ENCODE assay signal across 8 cellular contexts in the genomic region with DNA sequence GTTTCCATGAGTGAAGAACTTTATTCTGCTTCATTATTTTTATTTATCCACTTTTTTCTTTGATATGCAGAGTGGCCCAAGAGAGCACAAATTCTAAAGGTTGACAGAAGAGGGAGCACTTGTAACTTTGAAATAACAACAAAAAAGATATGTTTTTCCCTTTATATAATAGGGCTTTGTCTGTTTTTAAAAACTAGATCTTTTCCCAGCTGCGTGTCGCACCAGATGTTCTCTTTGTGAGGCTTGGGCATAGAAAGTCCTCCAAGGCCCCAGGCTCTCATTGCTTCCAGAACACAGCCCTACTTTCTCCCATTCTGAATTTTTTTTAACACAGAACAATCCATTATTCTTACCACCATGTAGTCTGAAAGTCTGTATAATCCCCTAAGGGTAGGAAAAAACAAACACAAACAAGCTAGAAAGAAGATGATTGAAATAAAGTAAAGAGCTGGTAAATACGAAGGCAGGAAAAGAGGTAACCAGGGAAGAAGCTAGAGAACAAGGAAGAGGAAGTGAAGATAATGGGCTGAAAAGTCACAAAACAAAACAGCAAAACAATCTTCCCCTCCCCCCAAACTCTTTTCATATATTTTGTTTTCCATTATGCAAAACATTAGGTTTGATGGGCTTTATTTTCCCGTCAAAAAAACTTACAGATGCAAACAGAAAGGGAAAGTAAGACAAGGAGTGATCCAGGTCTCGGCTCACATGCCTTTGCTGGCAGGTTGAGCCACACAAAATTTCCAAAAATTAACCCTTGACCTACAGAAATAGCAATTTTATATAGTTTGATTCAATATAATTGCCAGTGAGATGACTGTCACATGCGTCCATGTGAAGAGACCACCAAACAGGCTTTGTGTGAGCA.
DNase-seq lines count a peak whose midpoint lies in the region; ATAC-seq lines count a peak whose summit lies in the region.

No MANE protein-coding gene starts in this region.

- ATAC-seq in activated naive CD8-positive, alpha-beta T cell treated with anti-CD3 and anti-CD28 coated beads, Interleukin-2, amount 10 ng/mL, durations not matched to agents 7 days and 5 days (ENCODE audit: low read depth): no peak
- ATAC-seq in activated CD4-positive, CD25-positive, alpha-beta regulatory T cell treated with anti-CD3 and anti-CD28 coated beads, Interleukin-2, amount 50 U/mL, for 24 hours: no peak
- no peak for ATAC-seq in HG02678 (IDR thresholded peaks at IDR 0.05; ENCODE audit: unreplicated experiment)
- no peak for ATAC-seq in HG02623 (IDR thresholded peaks at IDR 0.05; ENCODE audit: unreplicated experiment)

- peaks cover 2% of the 10 kb centered on the region for H3K36me3 Mint-ChIP-seq in activated naive CD8-positive, alpha-beta T cell treated with anti-CD3 and anti-CD28 coated beads, Interleukin-2, amount 10 ng/mL, durations not matched to agents 7 days and 5 days
- no peaks in the 10 kb centered on the region for H3K36me3 Mint-ChIP-seq in activated naive CD8-positive, alpha-beta T cell treated with anti-CD3 and anti-CD28 coated beads for 36 hours

- POLR2A ChIA-PET in activated naive CD8-positive, alpha-beta T cell treated with anti-CD3 and anti-CD28 coated beads, Interleukin-2, amount 10 ng/mL, durations not matched to agents 7 days and 5 days (lab: Charles Lee): no interaction called here

- H3K27ac Mint-ChIP-seq in activated naive CD8-positive, alpha-beta T cell treated with anti-CD3 and anti-CD28 coated beads, Interleukin-2, amount 10 ng/mL, durations not matched to agents 7 days and 5 days: peak overlapping the region; percentile 35
- no peak overlapping the region for H3K27ac Mint-ChIP-seq in activated naive CD8-positive, alpha-beta T cell treated with anti-CD3 and anti-CD28 coated beads for 36 hours

- H3K4me1 Mint-ChIP-seq in activated naive CD8-positive, alpha-beta T cell treated with anti-CD3 and anti-CD28 coated beads, Interleukin-2, amount 10 ng/mL, durations not matched to agents 7 days and 5 days: peaks cover 4% of the 10 kb centered on the region
- no peaks in the 10 kb centered on the region for H3K4me1 Mint-ChIP-seq in activated naive CD8-positive, alpha-beta T cell treated with anti-CD3 and anti-CD28 coated beads for 36 hours

- peak overlapping the region; percentile 54 for H3K4me3 Mint-ChIP-seq in activated naive CD8-positive, alpha-beta T cell treated with anti-CD3 and anti-CD28 coated beads, Interleukin-2, amount 10 ng/mL, durations not matched to agents 7 days and 5 days
- no peak overlapping the region for H3K4me3 Mint-ChIP-seq in activated naive CD8-positive, alpha-beta T cell treated with anti-CD3 and anti-CD28 coated beads for 36 hours

- DNase-seq in activated naive CD8-positive, alpha-beta T cell treated with anti-CD3 and anti-CD28 coated beads, Interleukin-2, amount 10 ng/mL, durations not matched to agents 7 days and 5 days: no peak
- DNase-seq in activated naive CD8-positive, alpha-beta T cell treated with anti-CD3 and anti-CD28 coated beads for 36 hours: no peak
- DNase-seq in SW480 (ENCODE audit: low spot score) (peak; percentile 13), fibroblast of the conjunctiva (ENCODE audit: low read depth) (peak; percentile 56), pons (ENCODE audit: low spot score) (peak; percentile 99)

- H3K9me3 Mint-ChIP-seq in activated naive CD8-positive, alpha-beta T cell treated with anti-CD3 and anti-CD28 coated beads, Interleukin-2, amount 10 ng/mL, durations not matched to agents 7 days and 5 days: no peaks in the 10 kb centered on the region
- no peaks in the 10 kb centered on the region for H3K9me3 Mint-ChIP-seq in activated naive CD8-positive, alpha-beta T cell treated with anti-CD3 and anti-CD28 coated beads for 36 hours

- peaks cover 13% of the 10 kb centered on the region for H3K27me3 Mint-ChIP-seq in activated naive CD8-positive, alpha-beta T cell treated with anti-CD3 and anti-CD28 coated beads, Interleukin-2, amount 10 ng/mL, durations not matched to agents 7 days and 5 days
- peaks cover 5% of the 10 kb centered on the region for H3K27me3 Mint-ChIP-seq in activated naive CD8-positive, alpha-beta T cell treated with anti-CD3 and anti-CD28 coated beads for 36 hours

Comparison
In these comparisons a context has a peak if more than half of its experiments do, and no peak if none do; other contexts are left out.
1. DNase-seq: peak in SW480 (single experiment), fibroblast of the conjunctiva (single experiment) and pons (single experiment); none in activated naive CD8-positive, alpha-beta T cell treated with anti-CD3 and anti-CD28 coated beads, Interleukin-2, amount 10 ng/mL, durations not matched to agents 7 days and 5 days (single experiment) and activated naive CD8-positive, alpha-beta T cell treated with anti-CD3 and anti-CD28 coated beads for 36 hours (single experiment).